Comparison of ENCODE assay signal across 7 cellular contexts in genomic region chr17:55743103-55743679, GRCh38. TPM values are rescaled to one million over a fixed set of nuclear protein-coding genes. Genes with fewer than 3 reads are reported as not detected.
DNase-seq lines count a peak whose midpoint lies in the region; ATAC-seq, FAIRE-seq and TF ChIP-seq lines count a peak whose summit lies in the region.

No MANE protein-coding gene starts in this region.

- H3K36me3 ChIP-seq in prostate gland (no peaks in the 10 kb centered on the region), esophagus muscularis mucosa (no peaks in the 10 kb centered on the region)

- peak; percentile 18 for ATAC-seq in GM19328 (IDR thresholded peaks at IDR 0.05; ENCODE audit: unreplicated experiment)
- ATAC-seq in HG03095 (IDR thresholded peaks at IDR 0.05; ENCODE audit: unreplicated experiment): peak; percentile 22

- H3K27me3 ChIP-seq in prostate gland (replicated peaks; ENCODE audit: insufficient read depth): no peaks in the 10 kb centered on the region
- no peaks in the 10 kb centered on the region for H3K27me3 ChIP-seq in esophagus muscularis mucosa

- H3K4me1 ChIP-seq in prostate gland (replicated peaks): no peaks in the 10 kb centered on the region
- no peaks in the 10 kb centered on the region for H3K4me1 ChIP-seq in esophagus muscularis mucosa

- no peak for TF ChIP-seq EP300 in esophagus muscularis mucosa (IDR thresholded peaks at IDR 0.05)

- H3K9me3 ChIP-seq in prostate gland (no peaks in the 10 kb centered on the region), esophagus muscularis mucosa (no peaks in the 10 kb centered on the region)

- no peak overlapping the region for H3K27ac ChIP-seq in prostate gland
- no peak overlapping the region for H3K27ac ChIP-seq in esophagus muscularis mucosa (replicated peaks in 1 of 4)

- DNase-seq in RPMI7951 (ENCODE audit: low read depth) (peak; percentile 61), prostate gland (ENCODE audit: low spot score) (peak; percentile 15), AG20443 (ENCODE audit: low spot score) (no peak), esophagus muscularis mucosa (ENCODE audit: extremely low spot score) (no peak), frontal cortex (ENCODE audit: low spot score in 2 of 2) (no peak)

- H3K4me3 ChIP-seq in prostate gland (no peak overlapping the region), esophagus muscularis mucosa (no peak overlapping the region)

- 29% methylated on average over 3 of the region's 3 CpGs for WGBS in prostate gland
- WGBS in esophagus muscularis mucosa: 70% methylated on average over 3 of the region's 3 CpGs

- intact Hi-C loops in prostate gland (cut with DNase I): no loop called here
- intact Hi-C loops in esophagus muscularis mucosa (cut with DNase I): no loop called here

- TF ChIP-seq POLR2A in prostate gland (IDR thresholded peaks at IDR 0.05) (no peak), esophagus muscularis mucosa (IDR thresholded peaks at IDR 0.05; ENCODE audit: low read depth) (no peak)

- no peak for FAIRE-seq in frontal cortex (lab: Jason Lieb, UNC)

- TF ChIP-seq CTCF in prostate gland (IDR thresholded peaks at IDR 0.05) (no peak), esophagus muscularis mucosa (IDR thresholded peaks at IDR 0.05) (no peak)

RNA-seq across cellular contexts. Expression of gene PCTP, which starts 7.7 kb away (rescaled TPM):
- total RNA-seq in RPMI7951 (2014; rRNA removed; shearing (Covaris generic)): 16.9 and 18.7 TPM in 2 replicates
- total RNA-seq in prostate gland (10 to 100 TPM; 14.7 to 21.9 TPM), esophagus muscularis mucosa (10 to 100 TPM; 11.2 to 17.4 (median 11.8) TPM), frontal cortex (4.9 TPM)

RNA-seq across cellular contexts. Expression of gene TMEM100, which starts 20.5 kb away (rescaled TPM):
- 1.7 and 2.1 TPM in 2 replicates for total RNA-seq in RPMI7951 (2014; rRNA removed; shearing (Covaris generic))
- 1 to 10 TPM; 1.2 to 3.2 TPM for total RNA-seq in prostate gland
- total RNA-seq in esophagus muscularis mucosa: 1 to 10 TPM; 4.2 to 9.6 (median 9.5) TPM
- total RNA-seq in frontal cortex: 3.3 TPM

Comparison
In these comparisons a context has a peak if more than half of its experiments do, and no peak if none do; other contexts are left out.
1. DNase-seq: peak in RPMI7951 (single experiment) and prostate gland (single experiment); none in AG20443 (single experiment), esophagus muscularis mucosa (single experiment) and frontal cortex (0 of 2).